ENCODE assay signal across 17 cellular contexts in genomic region chr10:209357-209756, GRCh38.
DNase-seq lines count a peak whose midpoint lies in the region; ATAC-seq, FAIRE-seq and TF ChIP-seq lines count a peak whose summit lies in the region.
"Had no signal": no experiment of that assay in that cellular context is flagged by ENCODE, and none has a peak within 500 bp of the region (broad histone marks: within the 10 kb centered on the region; RNA-seq: fewer than 3 reads in every experiment).

No MANE protein-coding gene starts in this region.

- no peaks in the 10 kb centered on the region for H3K27me3 Mint-ChIP-seq in activated T-helper 1 cell treated with anti-CD3 and anti-CD28 coated beads, Interleukin-12 subunit alpha, Interleukin-12 subunit beta, Interleukin-2, Interleukin-4 antibody, amounts not matched to agents 30 ng/mL and 10 ng/mL and 1 ng/mL, durations not matched to agents 14 hours and 24 hours and 36 hours (ENCODE audit: insufficient read depth)

- no peaks in the 10 kb centered on the region for H3K27me3 ChIP-seq in right cardiac atrium (ENCODE audit: control insufficient read depth, insufficient read depth)
- H3K27me3 ChIP-seq: BLaER1 treated with 17β-estradiol and CSF1 and Interleukin-3, amounts not matched to agents 10 nM and 100 nM; colonic mucosa; left lung; transverse colon had no signal

- H3K27ac ChIP-seq in right cardiac atrium (ENCODE audit: low read length): no peak overlapping the region
- H3K27ac ChIP-seq: BLaER1 treated with 17β-estradiol and CSF1 and Interleukin-3, amounts not matched to agents 10 nM and 100 nM; colonic mucosa; KMS-11; left lung; RWPE1; transverse colon had no signal

- TF ChIP-seq CTCF in fibroblast of the aortic adventitia (IDR thresholded peaks at IDR 0.05; ENCODE audit: insufficient read depth, low read length): peak; percentile 25

- H3K4me3 Mint-ChIP-seq in activated T-helper 1 cell treated with anti-CD3 and anti-CD28 coated beads, Interleukin-12 subunit alpha, Interleukin-12 subunit beta, Interleukin-2, Interleukin-4 antibody, amounts not matched to agents 30 ng/mL and 10 ng/mL and 1 ng/mL, durations not matched to agents 14 hours and 24 hours and 36 hours: no peak overlapping the region
- H3K4me3 Mint-ChIP-seq: activated naive CD4-positive, alpha-beta T cell treated with anti-CD3 and anti-CD28 coated beads for 36 hours had no signal

- WGBS in right cardiac atrium: 91% methylated on average over 6 of the region's 6 CpGs

- peak; percentile 12 for DNase-seq in A172 (ENCODE audit: low spot score)
- DNase-seq in RKO (ENCODE audit: low spot score): peak; percentile 49
- peak; percentile 27 for DNase-seq in fibroblast of the aortic adventitia (ENCODE audit: low read depth)
- DNase-seq in islet precursor cell: no peak
- no peak for DNase-seq in activated T-helper 1 cell treated with anti-CD3 and anti-CD28 coated beads, Interleukin-12 subunit alpha, Interleukin-12 subunit beta, Interleukin-2, Interleukin-4 antibody, amounts not matched to agents 30 ng/mL and 10 ng/mL and 1 ng/mL, durations not matched to agents 14 hours and 24 hours and 36 hours (ENCODE audit: low spot score)
- DNase-seq in right cardiac atrium: no peak
- DNase-seq: activated naive CD4-positive, alpha-beta T cell treated with anti-CD3 and anti-CD28 coated beads for 36 hours; colonic mucosa; left lung; stimulated activated CD4-positive, alpha-beta T cell treated with anti-CD3 and anti-CD28 coated beads, Interleukin-15, amount 100 ng/mL, for 24 hours; transverse colon had no signal

- no peak overlapping the region for H3K27ac Mint-ChIP-seq in activated T-helper 1 cell treated with anti-CD3 and anti-CD28 coated beads, Interleukin-12 subunit alpha, Interleukin-12 subunit beta, Interleukin-2, Interleukin-4 antibody, amounts not matched to agents 30 ng/mL and 10 ng/mL and 1 ng/mL, durations not matched to agents 14 hours and 24 hours and 36 hours
- H3K27ac Mint-ChIP-seq: activated naive CD4-positive, alpha-beta T cell treated with anti-CD3 and anti-CD28 coated beads for 36 hours had no signal

- peaks cover 15% of the 10 kb centered on the region for H3K36me3 Mint-ChIP-seq in activated T-helper 1 cell treated with anti-CD3 and anti-CD28 coated beads, Interleukin-12 subunit alpha, Interleukin-12 subunit beta, Interleukin-2, Interleukin-4 antibody, amounts not matched to agents 30 ng/mL and 10 ng/mL and 1 ng/mL, durations not matched to agents 14 hours and 24 hours and 36 hours (ENCODE audit: low read depth)

- peaks cover 5% of the 10 kb centered on the region for H3K9me3 Mint-ChIP-seq in activated T-helper 1 cell treated with anti-CD3 and anti-CD28 coated beads, Interleukin-12 subunit alpha, Interleukin-12 subunit beta, Interleukin-2, Interleukin-4 antibody, amounts not matched to agents 30 ng/mL and 10 ng/mL and 1 ng/mL, durations not matched to agents 14 hours and 24 hours and 36 hours

- no peaks in the 10 kb centered on the region for H3K4me1 ChIP-seq in right cardiac atrium (ENCODE audit: control insufficient read depth, insufficient read depth, low read length)
- H3K4me1 ChIP-seq: BLaER1 treated with 17β-estradiol and CSF1 and Interleukin-3, amounts not matched to agents 10 nM and 100 nM; colonic mucosa; left lung; transverse colon had no signal

- intact Hi-C loops in activated T-helper 1 cell treated with anti-CD3 and anti-CD28 coated beads, Interleukin-12 subunit alpha, Interleukin-12 subunit beta, Interleukin-2, Interleukin-4 antibody, amounts not matched to agents 30 ng/mL and 10 ng/mL and 1 ng/mL, durations not matched to agents 14 hours and 24 hours and 36 hours (cut with micrococcal nuclease): no loop called here
- intact Hi-C loops in right cardiac atrium (cut with DNase I): no loop called here

- no peak for ATAC-seq in GM21526 (IDR thresholded peaks at IDR 0.05; ENCODE audit: low FRiP score, unreplicated experiment)
- ATAC-seq in right cardiac atrium: no peak
- ATAC-seq: left lung had no signal

- H3K4me1 Mint-ChIP-seq in activated T-helper 1 cell treated with anti-CD3 and anti-CD28 coated beads, Interleukin-12 subunit alpha, Interleukin-12 subunit beta, Interleukin-2, Interleukin-4 antibody, amounts not matched to agents 30 ng/mL and 10 ng/mL and 1 ng/mL, durations not matched to agents 14 hours and 24 hours and 36 hours (ENCODE audit: low read depth): peaks cover 3% of the 10 kb centered on the region

- H3K4me3 ChIP-seq in fibroblast of the aortic adventitia (ENCODE audit: low read depth, low read length) (no peak overlapping the region), right cardiac atrium (ENCODE audit: low read length) (no peak overlapping the region)
- H3K4me3 ChIP-seq: BLaER1 treated with 17β-estradiol and CSF1 and Interleukin-3, amounts not matched to agents 10 nM and 100 nM; colonic mucosa; left lung; transverse colon had no signal

- H3K9me3 ChIP-seq in right cardiac atrium (ENCODE audit: control insufficient read depth, low read length): no peaks in the 10 kb centered on the region
- H3K9me3 ChIP-seq: colonic mucosa, left lung, transverse colon had no signal

- FAIRE-seq in G401.6 (lab: Jason Lieb, UNC): peak; percentile 92
- FAIRE-seq: TTC549 had no signal

Comparison
In these comparisons a context has a peak if more than half of its experiments do, and no peak if none do; other contexts are left out.
1. DNase-seq: peak in A172 (single experiment), RKO (single experiment) and fibroblast of the aortic adventitia (single experiment); none in islet precursor cell (single experiment), activated T-helper 1 cell treated with anti-CD3 and anti-CD28 coated beads, Interleukin-12 subunit alpha, Interleukin-12 subunit beta, Interleukin-2, Interleukin-4 antibody, amounts not matched to agents 30 ng/mL and 10 ng/mL and 1 ng/mL, durations not matched to agents 14 hours and 24 hours and 36 hours (single experiment) and right cardiac atrium (0 of 3).